ENCODE assay signal across 10 cellular contexts in the genomic region with DNA sequence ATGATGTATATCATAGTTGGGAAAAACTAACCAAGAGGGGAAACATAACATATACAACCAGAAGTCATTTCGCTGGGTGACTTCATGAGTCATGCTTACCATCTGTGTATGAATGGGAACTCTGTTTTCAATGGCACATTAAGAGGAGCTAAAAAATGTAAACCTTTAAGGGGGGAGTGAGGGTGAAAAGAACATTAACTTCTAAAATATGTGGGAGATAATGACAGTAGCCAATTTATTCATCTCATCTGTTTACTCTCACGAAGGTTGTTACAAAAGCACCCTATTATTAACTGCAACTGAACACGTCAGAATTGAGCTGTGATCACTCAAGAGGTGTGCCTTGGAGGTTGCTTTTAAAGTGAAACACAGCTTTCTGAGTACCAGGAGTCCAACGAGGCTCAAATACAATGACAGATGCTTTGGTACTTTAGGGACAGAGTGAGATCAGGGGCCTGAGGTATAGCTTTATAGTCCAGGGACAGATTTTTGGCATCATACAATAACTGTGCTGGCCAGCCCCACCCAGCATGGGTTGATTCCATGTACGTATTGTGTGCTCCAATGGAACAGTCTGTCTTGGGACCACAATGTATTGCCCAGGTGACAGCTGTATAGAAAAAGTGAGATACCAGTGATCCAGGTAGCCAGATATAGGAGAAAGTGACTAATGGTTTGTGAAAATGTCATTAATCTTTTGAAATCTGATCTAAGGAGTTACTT.
DNase-seq lines count a peak whose midpoint lies in the region; ATAC-seq and TF ChIP-seq lines count a peak whose summit lies in the region.
"Had no signal": no experiment of that assay in that cellular context is flagged by ENCODE, and none has a peak within 500 bp of the region (broad histone marks: within the 10 kb centered on the region; RNA-seq: fewer than 3 reads in every experiment).

No MANE protein-coding gene starts in this region.

- intact Hi-C loops in spleen (cut with DNase I; ENCODE audit: low total_unique reads) = no loop called here

- peak; percentile 68 for ATAC-seq in omental fat pad (ENCODE audit: low FRiP score)

- peak; percentile 89 for DNase-seq in HCEC 1CT
- DNase-seq in NCI-H2227 treated with DMSO at 0.1 percent for 48 hours (lab: John Stamatoyannopoulos, UW) = peak; percentile 73
- DNase-seq in brain microvascular endothelial cell = peak; percentile 50
- no peak for DNase-seq in omental fat pad (ENCODE audit: low spot score)
- DNase-seq in activated CD8-positive, alpha-beta memory T cell treated with anti-CD3 and anti-CD28 coated beads for 24 hours = no peak
- no peak for DNase-seq in spleen
- no peak for DNase-seq in C1 segment of cervical spinal cord (lab: John Stamatoyannopoulos, UW)
- no peak for DNase-seq in activated CD4-positive, alpha-beta T cell treated with anti-CD3 and anti-CD28 coated beads for 1 hour
- DNase-seq: activated CD4-positive, alpha-beta T cell treated with anti-CD3 and anti-CD28 coated beads for 4 hours; adrenal gland had no signal

- H3K36me3 ChIP-seq in brain microvascular endothelial cell (replicated peaks) (no peaks in the 10 kb centered on the region), spleen (no peaks in the 10 kb centered on the region)
- H3K36me3 ChIP-seq: adrenal gland had no signal

- WGBS in spleen, 5 donors = 52 to 91% (median 81%) methylated on average over 5 of the region's 5 CpGs

- no peak for TF ChIP-seq POLR2A in spleen (IDR thresholded peaks at IDR 0.05)

- H3K4me3 ChIP-seq in brain microvascular endothelial cell (ENCODE audit: low read depth, low read length) (no peak overlapping the region), spleen (no peak overlapping the region)
- H3K4me3 ChIP-seq: adrenal gland had no signal

- H3K27me3 ChIP-seq in brain microvascular endothelial cell (replicated peaks) (no peaks in the 10 kb centered on the region), spleen (replicated peaks in 1 of 7) (no peaks in the 10 kb centered on the region)
- H3K27me3 ChIP-seq: adrenal gland had no signal

- H3K27ac ChIP-seq in brain microvascular endothelial cell (peak overlapping the region; percentile 72), spleen (no peak overlapping the region)
- H3K27ac ChIP-seq: adrenal gland had no signal

- H3K9me3 ChIP-seq in spleen = no peaks in the 10 kb centered on the region
- H3K9me3 ChIP-seq: adrenal gland had no signal

- no peaks in the 10 kb centered on the region for H3K4me1 ChIP-seq in spleen
- H3K4me1 ChIP-seq: adrenal gland had no signal

- in situ Hi-C loops in brain microvascular endothelial cell (cut with HindIII; ENCODE audit: low pct_ligation_motif_present, low sequenced_read_pairs) = no loop called here

- TF ChIP-seq CTCF in brain microvascular endothelial cell (IDR thresholded peaks at IDR 0.05; ENCODE audit: low read depth, low read length, missing control alignments) = no peak
- TF ChIP-seq CTCF in omental fat pad (IDR thresholded peaks at IDR 0.05) = no peak
- TF ChIP-seq CTCF in spleen (IDR thresholded peaks at IDR 0.05 in 8 of 11, conservative IDR thresholded peaks at IDR 0.05 in 3 of 11) = no peak

Comparison
In these comparisons a context has a peak if more than half of its experiments do, and no peak if none do; other contexts are left out.
1. DNase-seq: peak in HCEC 1CT (single experiment), NCI-H2227 treated with DMSO at 0.1 percent for 48 hours (single experiment) and brain microvascular endothelial cell (single experiment); none in omental fat pad (single experiment), activated CD8-positive, alpha-beta memory T cell treated with anti-CD3 and anti-CD28 coated beads for 24 hours (single experiment), spleen (single experiment), C1 segment of cervical spinal cord (0 of 14) and activated CD4-positive, alpha-beta T cell treated with anti-CD3 and anti-CD28 coated beads for 1 hour (single experiment).